ENCODE assay signal across 12 cellular contexts in genomic region chr15:98906712-98907083, GRCh38.
DNase-seq lines count a peak whose midpoint lies in the region; ATAC-seq and TF ChIP-seq lines count a peak whose summit lies in the region.
"Had no signal": no experiment of that assay in that cellular context is flagged by ENCODE, and none has a peak within 500 bp of the region (broad histone marks: within the 10 kb centered on the region; RNA-seq: fewer than 3 reads in every experiment).

No MANE protein-coding gene starts in this region.

- H3K4me3 ChIP-seq in GM23338, result no peak overlapping the region
- H3K4me3 ChIP-seq in sigmoid colon, result no peak overlapping the region
- H3K4me3 ChIP-seq: skin epidermis had no signal

- no peak overlapping the region for H3K4me3 Mint-ChIP-seq in GM23338
- H3K4me3 Mint-ChIP-seq in effector memory CD8-positive, alpha-beta T cell, result no peak overlapping the region
- H3K4me3 Mint-ChIP-seq: T-helper 17 cell had no signal

- H3K36me3 Mint-ChIP-seq in GM23338 (ENCODE audit: low read depth), result peaks cover 37% of the 10 kb centered on the region
- peaks cover 3% of the 10 kb centered on the region for H3K36me3 Mint-ChIP-seq in effector memory CD8-positive, alpha-beta T cell (ENCODE audit: insufficient read depth)

- no peaks in the 10 kb centered on the region for H3K27me3 ChIP-seq in GM23338 (ENCODE audit: insufficient read depth)
- H3K27me3 ChIP-seq in sigmoid colon, result no peaks in the 10 kb centered on the region

- 47 to 60% methylated on average over 6 of the region's 6 CpGs for WGBS in sigmoid colon, 2 donors

- intact Hi-C loops in left cardiac atrium (cut with DNase I) (loop anchor here in 1 of 2 donors (5.0 to 10.0 kb wide), 2 partner anchors 39 to 362 kb away; no protein-coding TSS in a partner anchor), sigmoid colon (cut with DNase I) (no loop called here)

- H2AFZ ChIP-seq in GM23338, result no peak overlapping the region

- no peaks in the 10 kb centered on the region for H3K27me3 Mint-ChIP-seq in GM23338 (ENCODE audit: insufficient read depth, low read depth, poor library complexity)
- H3K27me3 Mint-ChIP-seq in effector memory CD8-positive, alpha-beta T cell, result peaks cover 0 to 21% of the 10 kb centered on the region in 2 donors
- H3K27me3 Mint-ChIP-seq: T-helper 17 cell had no signal

- H3K79me2 ChIP-seq in GM23338 (replicated peaks; ENCODE audit: insufficient read depth), result peaks cover 48% of the 10 kb centered on the region

- peak overlapping the region; percentile 82; the same call in 1 of the 2 replicates for H3K27ac Mint-ChIP-seq in GM23338
- H3K27ac Mint-ChIP-seq in effector memory CD8-positive, alpha-beta T cell, result no peak overlapping the region
- H3K27ac Mint-ChIP-seq: T-helper 17 cell had no signal

- H3K27ac ChIP-seq in GM23338 (ENCODE audit: low read depth) (no peak overlapping the region), sigmoid colon (peak overlapping the region in 3 of 4 donors; percentile 51 to 84 (median 62))

- ATAC-seq in GM23338 (peak; percentile 27; the same call in 2 of the 3 replicates), left cardiac atrium (peak; percentile 48 to 51), HG03571 (IDR thresholded peaks at IDR 0.05; ENCODE audit: unreplicated experiment) (no peak), HG03108 (IDR thresholded peaks at IDR 0.05; ENCODE audit: unreplicated experiment) (no peak)
- ATAC-seq in effector memory CD8-positive, alpha-beta T cell (replicated peaks), result no peak
- ATAC-seq: T-helper 17 cell had no signal

- no peak overlapping the region for H3K4me2 ChIP-seq in GM23338

- H3K9me3 ChIP-seq in sigmoid colon, result no peaks in the 10 kb centered on the region

- H3K9me2 ChIP-seq in GM23338 (ENCODE audit: insufficient read depth), result no peaks in the 10 kb centered on the region

- peaks cover 27% of the 10 kb centered on the region; the same call in 1 of the 2 replicates for H4K20me1 ChIP-seq in GM23338 (replicated peaks; ENCODE audit: insufficient read depth)

- no peak for TF ChIP-seq POLR2A in sigmoid colon (IDR thresholded peaks at IDR 0.05)

- DNase-seq in GM23338 (ENCODE audit: low spot score) (no peak), astrocyte of the hippocampus (ENCODE audit: low read depth, low spot score) (peak; percentile 60), left cardiac atrium (peak; percentile 55), sigmoid colon (peak; percentile 79), DMS153 (lab: John Stamatoyannopoulos, UW) (no peak)
- no peak for DNase-seq in effector memory CD8-positive, alpha-beta T cell
- DNase-seq: mesendoderm, NCI-H1048, T-helper 17 cell had no signal

- no peak for TF ChIP-seq EP300 in sigmoid colon (IDR thresholded peaks at IDR 0.05)

- H3K4me1 Mint-ChIP-seq in GM23338, result peaks cover 21% of the 10 kb centered on the region
- no peaks in the 10 kb centered on the region for H3K4me1 Mint-ChIP-seq in effector memory CD8-positive, alpha-beta T cell (ENCODE audit: low read depth in 2 of 2)

- TF ChIP-seq CTCF in GM23338 (conservative IDR thresholded peaks at IDR 0.05; ENCODE audit: low read depth in 2 of 2), result no peak
- no peak for TF ChIP-seq CTCF in sigmoid colon (IDR thresholded peaks at IDR 0.05)

- H3F3A ChIP-seq in GM23338 (replicated peaks; ENCODE audit: low read depth), result no peaks in the 10 kb centered on the region; the same call in 1 of the 2 replicates

- H3K9me3 Mint-ChIP-seq in GM23338, result 0 out of 3 replicates have a peak, but pooled peaks cover 2% of the 10 kb centered on the region
- H3K9me3 Mint-ChIP-seq in effector memory CD8-positive, alpha-beta T cell, result no peaks in the 10 kb centered on the region

- H3K36me3 ChIP-seq in GM23338 (ENCODE audit: insufficient read depth) (peaks cover 12% of the 10 kb centered on the region; the same call in 1 of the 2 replicates), sigmoid colon (peaks cover 5 to 25% (median 7%) of the 10 kb centered on the region in 4 donors)

- peaks cover 6% of the 10 kb centered on the region for H3K4me1 ChIP-seq in GM23338 (ENCODE audit: insufficient read depth)
- peaks cover 0 to 47% (median 38%) of the 10 kb centered on the region in 4 donors for H3K4me1 ChIP-seq in sigmoid colon

TF ChIP-seq in GM23338, 12 proteins besides CTCF, POLR2A, EP300 and RAD21:
- no peak for TF ChIP-seq POLR2AphosphoS5 (IDR thresholded peaks at IDR 0.05; ENCODE audit: low read depth)

Comparison
In these comparisons a context has a peak if more than half of its experiments do, and no peak if none do; other contexts are left out.
1. ATAC-seq: peak in GM23338 (single experiment) and left cardiac atrium (2 of 2); none in HG03571 (single experiment), effector memory CD8-positive, alpha-beta T cell (single experiment) and HG03108 (single experiment).
2. DNase-seq: peak in astrocyte of the hippocampus (single experiment), left cardiac atrium (single experiment) and sigmoid colon (single experiment); none in GM23338 (single experiment), effector memory CD8-positive, alpha-beta T cell (0 of 3) and DMS153 (single experiment).